ENCODE assay signal across 13 cellular contexts in the genomic region with DNA sequence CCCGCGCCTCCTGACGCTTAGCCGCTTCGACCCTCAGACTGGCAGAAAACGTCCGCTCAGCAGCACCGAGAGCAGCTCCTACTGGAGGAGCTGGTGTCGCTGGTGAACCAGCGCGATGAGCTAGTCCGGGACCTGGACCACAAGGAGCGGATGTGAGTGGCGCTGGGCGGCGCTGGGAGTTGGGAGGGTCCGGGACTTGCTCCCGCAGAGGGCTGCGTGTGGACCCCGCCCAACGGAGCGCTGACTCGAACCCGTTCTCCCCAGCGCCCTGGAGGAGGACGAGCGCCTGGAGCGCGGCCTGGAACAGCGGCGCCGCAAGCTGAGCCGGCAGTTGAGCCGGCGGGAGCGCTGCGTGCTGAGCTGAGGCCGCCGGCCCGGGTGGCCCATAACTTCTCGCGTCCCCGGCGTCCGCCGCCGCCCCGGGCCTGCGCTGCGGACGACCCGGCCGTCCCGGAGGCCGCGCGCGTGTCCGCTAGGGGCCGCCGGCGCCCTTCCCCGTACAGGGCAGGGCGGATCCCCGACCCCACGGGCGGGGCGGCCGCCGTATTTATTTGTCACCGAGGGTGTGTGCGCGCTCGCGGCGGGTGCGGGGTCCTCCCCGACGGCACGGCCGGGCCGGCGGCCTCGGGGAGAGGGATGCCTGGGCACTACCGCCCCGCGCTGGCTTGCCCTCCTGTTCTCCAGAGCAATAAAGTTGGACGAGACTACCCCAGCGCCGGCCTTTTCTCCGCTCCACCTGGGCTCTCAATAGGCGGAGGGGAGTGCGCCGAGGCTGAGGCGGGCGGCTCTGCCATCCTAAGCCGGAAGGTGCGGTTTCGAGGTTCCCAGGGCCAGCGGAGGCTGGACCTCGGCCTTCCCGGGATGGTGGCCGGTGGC. TPM values are rescaled to one million over a fixed set of nuclear protein-coding genes. Genes with fewer than 3 reads are reported as not detected.
A peak's percentile ranks its signal among the peaks of the same experiment; 100 is the strongest.
DNase-seq lines count a peak whose midpoint lies in the region; ATAC-seq and TF ChIP-seq lines count a peak whose summit lies in the region.
"Had no signal": no experiment of that assay in that cellular context is flagged by ENCODE, and none has a peak within 500 bp of the region (broad histone marks: within the 10 kb centered on the region; RNA-seq: fewer than 3 reads in every experiment).

No MANE protein-coding gene starts in this region.

- in situ Hi-C loops in GM23248 (cut with MboI), result no loop called here

- TF ChIP-seq POLR2A in uterus (IDR thresholded peaks at IDR 0.05), result no peak

- ATAC-seq in sciatic nerve, result peak; percentile 51
- ATAC-seq: stimulated activated naive CD8-positive, alpha-beta T cell treated with anti-CD3 and anti-CD28 coated beads, Interleukin-15, amount 100 ng/mL, for 72 hours had no signal

- H3K9me2 ChIP-seq in GM23248 (ENCODE audit: insufficient read depth), result no peaks in the 10 kb centered on the region

- H3K27ac ChIP-seq in HEK293 (ENCODE audit: extremely low read depth, low read depth, low read length) (no peak overlapping the region), layer of hippocampus (ENCODE audit: low read depth, low read length) (peak overlapping the region; percentile 71), GM23248 (no peak overlapping the region), uterus (no peak overlapping the region)
- H3K27ac ChIP-seq: ascending aorta, SJSA1 had no signal

- H3K4me3 ChIP-seq in HEK293 (ENCODE audit: low read depth, low read length) (no peak overlapping the region), epithelial cell of esophagus (ENCODE audit: low read length) (peak overlapping the region; percentile 4), GM23248 (no peak overlapping the region), uterus (no peak overlapping the region)
- H3K4me3 ChIP-seq: ascending aorta, SJSA1 had no signal

- intact Hi-C loops in sciatic nerve (cut with DNase I), result loop anchor here (10.0 kb wide), 2 partner anchors 47 to 217 kb away; no protein-coding TSS in a partner anchor
- intact Hi-C loops in uterus (cut with DNase I; ENCODE audit: low total_unique reads), result no loop called here

- H3K79me2 ChIP-seq in GM23248 (ENCODE audit: insufficient read depth), result no peaks in the 10 kb centered on the region

- H4K20me1 ChIP-seq in GM23248 (ENCODE audit: insufficient read depth), result no peaks in the 10 kb centered on the region

- POLR2A ChIA-PET in HEK293 (lab: Yijun Ruan, JAX), result interaction anchor here (0.6 to 2.0 kb wide), 7 partner anchors 8 to 654 kb away, joined by 3 to 8 read pairs (median 3); partner anchors contain the start of genes FAM89B and PCNX3

- H3K9me3 ChIP-seq in HEK293 (ENCODE audit: control insufficient read depth, insufficient read depth, low read depth, low read length) (no peaks in the 10 kb centered on the region), GM23248 (ENCODE audit: low read depth) (no peaks in the 10 kb centered on the region), uterus (no peaks in the 10 kb centered on the region)
- H3K9me3 ChIP-seq: ascending aorta, SJSA1 had no signal

- H3K27me3 ChIP-seq in layer of hippocampus (ENCODE audit: control insufficient read depth, insufficient read depth, low read length) (no peaks in the 10 kb centered on the region), GM23248 (replicated peaks; ENCODE audit: insufficient read depth) (no peaks in the 10 kb centered on the region), uterus (no peaks in the 10 kb centered on the region)
- H3K27me3 ChIP-seq: ascending aorta, SJSA1 had no signal

- WGBS in GM23248 (ENCODE audit: low coverage in 1 of 2, low lambda C conversion rate in 2 of 2, missing lambda C conversion rate in 2 of 2), 2 experiments, result 87 to 96% methylated on average over 40 to 102 of the region's 103 CpGs

- no peak for TF ChIP-seq CTCF in HEK293 (tag by site-specific recombination; IDR thresholded peaks at IDR 0.05)
- no peak for TF ChIP-seq CTCF in epithelial cell of esophagus (IDR thresholded peaks at IDR 0.05; ENCODE audit: insufficient read depth, low read depth, low read length, missing control alignments)
- no peak for TF ChIP-seq CTCF in uterus (IDR thresholded peaks at IDR 0.05)

- H3K4me1 ChIP-seq in HEK293 (ENCODE audit: control insufficient read depth, insufficient read depth, low read length) (no peaks in the 10 kb centered on the region), GM23248 (ENCODE audit: insufficient read depth) (no peaks in the 10 kb centered on the region), uterus (peaks cover 0 to 9% of the 10 kb centered on the region in 2 donors)

- no peaks in the 10 kb centered on the region for H3K36me3 ChIP-seq in HEK293 (ENCODE audit: control insufficient read depth in 2 of 2, insufficient read depth in 1 of 2, low read length in 2 of 2)
- H3K36me3 ChIP-seq in GM23248 (ENCODE audit: low read depth), result 0 out of 2 replicates have a peak, but pooled peaks cover 6% of the 10 kb centered on the region
- no peaks in the 10 kb centered on the region for H3K36me3 ChIP-seq in uterus

- no peak overlapping the region for H2AFZ ChIP-seq in GM23248

- H3K9ac ChIP-seq in GM23248, result no peak overlapping the region

- peak; percentile 66 for DNase-seq in epithelial cell of esophagus (ENCODE audit: low read depth)
- DNase-seq in sciatic nerve (ENCODE audit: low spot score), result no peak
- no peak for DNase-seq in NCI-H1092 treated with DMSO at 0.1 percent for 48 hours (lab: John Stamatoyannopoulos, UW)
- no peak for DNase-seq in activated gamma-delta T cell treated with Interleukin-2 at 50 U/mL for 16 hours
- no peak for DNase-seq in GM23248
- DNase-seq in uterus, result no peak
- DNase-seq: activated CD4-positive, alpha-beta T cell treated with anti-CD3 and anti-CD28 coated beads, Interleukin-2, amount 50 U/mL, for 48 hours; NCI-H187 treated with DMSO at 0.1 percent for 48 hours; stimulated activated naive CD8-positive, alpha-beta T cell treated with anti-CD3 and anti-CD28 coated beads, Interleukin-15, amount 100 ng/mL, for 72 hours had no signal

- CTCF ChIA-PET in HEK293 (lab: Yijun Ruan, JAX), result interaction anchor here (0.6 to 4.1 kb wide), 10 partner anchors 10 to 318 kb away, joined by 3 to 46 read pairs (median 4); partner anchors contain the start of genes FAM89B, SCYL1 and ZNRD2

- H3K4me2 ChIP-seq in GM23248 (ENCODE audit: unreplicated experiment), result no peak overlapping the region

- H3F3A ChIP-seq in GM23248 (ENCODE audit: insufficient read depth), result peaks cover 14% of the 10 kb centered on the region

TF ChIP-seq in HEK293, 187 proteins besides CTCF, POLR2A, EP300 and RAD21 (continues in another document):
- TF ChIP-seq KLF1 (tag by site-specific recombination; IDR thresholded peaks at IDR 0.05) (peak; percentile 82; the same call in 1 of the 2 replicates), PRDM4 (tag by site-specific recombination; IDR thresholded peaks at IDR 0.05) (peak; percentile 60), ZSCAN18 (tag by site-specific recombination; IDR thresholded peaks at IDR 0.05) (no peak), ZNF335 (tag by site-specific recombination; conservative IDR thresholded peaks at IDR 0.05) (no peak), HOXA7 (CRISPR knock-in tag; IDR thresholded peaks at IDR 0.05; ENCODE audit: borderline replicate concordance) (no peak), ZNF585B (tag by site-specific recombination; IDR thresholded peaks at IDR 0.05) (no peak)

RNA-seq across cellular contexts. Expression of gene KCNK7, which starts 3.4 kb away (rescaled TPM):
- total RNA-seq in sciatic nerve, result 1.5 TPM
- total RNA-seq in GM23248 (2014; rRNA removed; shearing (Covaris generic)), result not detected in 2 replicates
- not detected in 2 replicates for polyA plus RNA-seq in GM23248 (2016; fragmentation: Nextera tagmentation; extraction: Ambion mirVana)
- total RNA-seq in uterus, result 1 to 10 TPM in 1 of 4 donors, under 1 TPM in 1, not detected in 2; 0.26 to 5.8 TPM
- total RNA-seq: ascending aorta had no signal

RNA-seq across cellular contexts. Expression of gene EHBP1L1, which starts 16.3 kb away (rescaled TPM):
- total RNA-seq in sciatic nerve, result 149 TPM
- 85.5 and 88.5 TPM in 2 replicates for total RNA-seq in GM23248 (2014; rRNA removed; shearing (Covaris generic))
- polyA plus RNA-seq in GM23248 (2016; fragmentation: Nextera tagmentation; extraction: Ambion mirVana), result 11.5 and 12.6 TPM in 2 replicates
- 100 to 1,000 TPM in 1 of 4 donors, 10 to 100 TPM in 3; 44.2 to 159 (median 69.5) TPM for total RNA-seq in uterus

RNA-seq across cellular contexts. Expression of gene FAM89B, which starts 19.8 kb away (rescaled TPM):
- total RNA-seq in sciatic nerve (44.1 TPM), uterus (10 to 100 TPM; 13.9 to 83.0 (median 40.8) TPM)
- 41.2 and 67.0 TPM in 2 replicates for total RNA-seq in GM23248 (2014; rRNA removed; shearing (Covaris generic))
- 73.1 and 76.3 TPM in 2 replicates for polyA plus RNA-seq in GM23248 (2016; fragmentation: Nextera tagmentation; extraction: Ambion mirVana)

RNA-seq across cellular contexts. Expression of gene MAP3K11, which starts 21.8 kb away (rescaled TPM):
- total RNA-seq in sciatic nerve, result 132 TPM
- 17.6 and 24.7 TPM in 2 replicates for total RNA-seq in GM23248 (2014; rRNA removed; shearing (Covaris generic))
- polyA plus RNA-seq in GM23248 (2016; fragmentation: Nextera tagmentation; extraction: Ambion mirVana), result 9.5 and 10.6 TPM in 2 replicates
- 100 to 1,000 TPM in 1 of 4 donors, 10 to 100 TPM in 3; 22.1 to 139 (median 51.8) TPM for total RNA-seq in uterus

RNA-seq across cellular contexts. Expression of gene ZNRD2, which starts 21.9 kb away (rescaled TPM):
- total RNA-seq in sciatic nerve (23.7 TPM), uterus (10 to 100 TPM; 12.3 to 42.6 (median 31.6) TPM)
- 41.9 and 54.5 TPM in 2 replicates for total RNA-seq in GM23248 (2014; rRNA removed; shearing (Covaris generic))
- polyA plus RNA-seq in GM23248 (2016; fragmentation: Nextera tagmentation; extraction: Ambion mirVana), result 69.3 and 74.9 TPM in 2 replicates
